8 cellular contexts compared by ENCODE assay signal in genomic region chr1:174743654-174744561, GRCh38.
A peak's percentile ranks its signal among the peaks of the same experiment; 100 is the strongest.
DNase-seq lines count a peak whose midpoint lies in the region; ATAC-seq and TF ChIP-seq lines count a peak whose summit lies in the region.

No MANE protein-coding gene starts in this region.

- H3K27me3 ChIP-seq in HL-60 (ENCODE audit: insufficient read depth, poor library complexity, severe bottlenecking) (no peaks in the 10 kb centered on the region), NT2/D1 (ENCODE audit: insufficient read depth, insufficient read length) (no peaks in the 10 kb centered on the region)
- H3K27me3 ChIP-seq in effector memory CD4-positive, alpha-beta T cell (replicated peaks; ENCODE audit: control insufficient read depth, insufficient read depth, low read length, poor library complexity, severe bottlenecking): no peaks in the 10 kb centered on the region

- intact Hi-C loops in CD14-positive monocyte (cut with micrococcal nuclease): loop anchor here in 1 of 2 donors (10.0 kb wide), 1 partner anchor 489 kb away; no protein-coding TSS in a partner anchor

- no peaks in the 10 kb centered on the region for H3K27me3 Mint-ChIP-seq in CD14-positive monocyte (ENCODE audit: low read depth in 3 of 3)

- no peak overlapping the region for H3K27ac Mint-ChIP-seq in CD14-positive monocyte

- no peaks in the 10 kb centered on the region for H3K9me3 ChIP-seq in NT2/D1 (ENCODE audit: insufficient read depth, low read length)
- H3K9me3 ChIP-seq in effector memory CD4-positive, alpha-beta T cell (ENCODE audit: control insufficient read depth, low read length): no peaks in the 10 kb centered on the region

- TF ChIP-seq CTCF in CD14-positive monocyte (IDR thresholded peaks at IDR 0.05): peak; percentile 82
- TF ChIP-seq CTCF in HL-60 (IDR thresholded peaks at IDR 0.05; ENCODE audit: insufficient read depth, low read length): peak; percentile 14

- peaks cover 39% of the 10 kb centered on the region for H3K4me1 Mint-ChIP-seq in CD14-positive monocyte

- no peaks in the 10 kb centered on the region for H3K36me3 ChIP-seq in NT2/D1 (ENCODE audit: insufficient read depth, insufficient read length, low read length)
- no peaks in the 10 kb centered on the region for H3K36me3 ChIP-seq in effector memory CD4-positive, alpha-beta T cell (ENCODE audit: control insufficient read depth, insufficient read depth, low read length)

- H3K4me1 ChIP-seq in NT2/D1 (ENCODE audit: insufficient read depth, insufficient read length): no peaks in the 10 kb centered on the region
- H3K4me1 ChIP-seq in effector memory CD4-positive, alpha-beta T cell (ENCODE audit: control insufficient read depth, insufficient read depth, low read length, poor library complexity, severe bottlenecking): no peaks in the 10 kb centered on the region

- H3K27ac ChIP-seq in HL-60 (replicated peaks): no peak overlapping the region
- no peak overlapping the region for H3K27ac ChIP-seq in effector memory CD4-positive, alpha-beta T cell (ENCODE audit: insufficient read depth, low read length, poor library complexity, severe bottlenecking)

- H3K4me3 ChIP-seq in HL-60 (replicated peaks; ENCODE audit: insufficient read depth, low read length) (no peak overlapping the region), NT2/D1 (ENCODE audit: insufficient read length, low read depth) (no peak overlapping the region)
- no peak overlapping the region for H3K4me3 ChIP-seq in effector memory CD4-positive, alpha-beta T cell (ENCODE audit: insufficient read depth, low read depth, low read length, poor library complexity, severe bottlenecking)

- H3K9ac ChIP-seq in NT2/D1 (ENCODE audit: insufficient read length, low read depth): no peak overlapping the region

- no peak overlapping the region for H3K4me3 Mint-ChIP-seq in CD14-positive monocyte

- ATAC-seq in GM18520 (IDR thresholded peaks at IDR 0.05; ENCODE audit: unreplicated experiment) (no peak), HG02870 (IDR thresholded peaks at IDR 0.05; ENCODE audit: unreplicated experiment) (no peak)

- DNase-seq in CD14-positive monocyte (ENCODE audit: low spot score): no peak
- DNase-seq in HL-60 (ENCODE audit: low read depth in 1 of 2, low spot score in 1 of 2): peak in 1 of 2 experiments; percentile 29
- DNase-seq in NT2/D1 (ENCODE audit: low read depth, low spot score): peak; percentile 27
- peak; percentile 63 for DNase-seq in dermis blood vessel endothelial cell
- peak; percentile 48 for DNase-seq in myocyte (ENCODE audit: low read depth)
- no peak for DNase-seq in effector memory CD4-positive, alpha-beta T cell

- H3K9me3 Mint-ChIP-seq in CD14-positive monocyte: peaks cover 0 to 1% (median 0%) of the 10 kb centered on the region in 7 donors

- H3K36me3 Mint-ChIP-seq in CD14-positive monocyte: no peaks in the 10 kb centered on the region

Comparison
In these comparisons a context has a peak if more than half of its experiments do, and no peak if none do; other contexts are left out.
1. DNase-seq: peak in NT2/D1 (single experiment), dermis blood vessel endothelial cell (single experiment) and myocyte (single experiment); none in CD14-positive monocyte (single experiment) and effector memory CD4-positive, alpha-beta T cell (0 of 3).